Comparison of ENCODE assay signal across 1 cellular context in genomic region chr6:155955038-155955437, GRCh38.
TF ChIP-seq lines count a peak whose summit lies in the region.

No MANE protein-coding gene starts in this region.

TF ChIP-seq in SK-N-SH treated with all-trans-retinoic acid at 6 μM for 48 hours, 23 proteins besides CTCF, POLR2A, EP300 and RAD21 (continued from another document):
- no peak for TF ChIP-seq PATZ1 (CRISPR knock-in tag; IDR thresholded peaks at IDR 0.05; ENCODE audit: borderline replicate concordance)
- TF ChIP-seq ISL1 (CRISPR knock-in tag; IDR thresholded peaks at IDR 0.05) = no peak
